Comparison of ENCODE assay signal across 1 cellular context in genomic region chr1:35506960-35507901, GRCh38.
TF ChIP-seq lines count a peak whose summit lies in the region.

No MANE protein-coding gene starts in this region.

TF ChIP-seq in WTC11, 78 proteins besides CTCF, POLR2A, EP300 and RAD21 (continued from another document):
- TF ChIP-seq, protein P1, sequence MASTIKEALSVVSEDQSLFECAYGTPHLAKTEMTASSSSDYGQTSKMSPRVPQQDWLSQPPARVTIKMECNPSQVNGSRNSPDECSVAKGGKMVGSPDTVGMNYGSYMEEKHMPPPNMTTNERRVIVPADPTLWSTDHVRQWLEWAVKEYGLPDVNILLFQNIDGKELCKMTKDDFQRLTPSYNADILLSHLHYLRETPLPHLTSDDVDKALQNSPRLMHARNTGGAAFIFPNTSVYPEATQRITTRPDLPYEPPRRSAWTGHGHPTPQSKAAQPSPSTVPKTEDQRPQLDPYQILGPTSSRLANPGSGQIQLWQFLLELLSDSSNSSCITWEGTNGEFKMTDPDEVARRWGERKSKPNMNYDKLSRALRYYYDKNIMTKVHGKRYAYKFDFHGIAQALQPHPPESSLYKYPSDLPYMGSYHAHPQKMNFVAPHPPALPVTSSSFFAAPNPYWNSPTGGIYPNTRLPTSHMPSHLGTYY (CRISPR knock-in tag; IDR thresholded peaks at IDR 0.05), result no peak
- TF ChIP-seq, protein P2, sequence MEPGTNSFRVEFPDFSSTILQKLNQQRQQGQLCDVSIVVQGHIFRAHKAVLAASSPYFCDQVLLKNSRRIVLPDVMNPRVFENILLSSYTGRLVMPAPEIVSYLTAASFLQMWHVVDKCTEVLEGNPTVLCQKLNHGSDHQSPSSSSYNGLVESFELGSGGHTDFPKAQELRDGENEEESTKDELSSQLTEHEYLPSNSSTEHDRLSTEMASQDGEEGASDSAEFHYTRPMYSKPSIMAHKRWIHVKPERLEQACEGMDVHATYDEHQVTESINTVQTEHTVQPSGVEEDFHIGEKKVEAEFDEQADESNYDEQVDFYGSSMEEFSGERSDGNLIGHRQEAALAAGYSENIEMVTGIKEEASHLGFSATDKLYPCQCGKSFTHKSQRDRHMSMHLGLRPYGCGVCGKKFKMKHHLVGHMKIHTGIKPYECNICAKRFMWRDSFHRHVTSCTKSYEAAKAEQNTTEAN (CRISPR knock-in tag; IDR thresholded peaks at IDR 0.05), result no peak
- no peak for TF ChIP-seq ZNF232 (CRISPR knock-in tag; IDR thresholded peaks at IDR 0.05)
- no peak for TF ChIP-seq TP53 (CRISPR knock-in tag; IDR thresholded peaks at IDR 0.05)
- TF ChIP-seq, protein P3, sequence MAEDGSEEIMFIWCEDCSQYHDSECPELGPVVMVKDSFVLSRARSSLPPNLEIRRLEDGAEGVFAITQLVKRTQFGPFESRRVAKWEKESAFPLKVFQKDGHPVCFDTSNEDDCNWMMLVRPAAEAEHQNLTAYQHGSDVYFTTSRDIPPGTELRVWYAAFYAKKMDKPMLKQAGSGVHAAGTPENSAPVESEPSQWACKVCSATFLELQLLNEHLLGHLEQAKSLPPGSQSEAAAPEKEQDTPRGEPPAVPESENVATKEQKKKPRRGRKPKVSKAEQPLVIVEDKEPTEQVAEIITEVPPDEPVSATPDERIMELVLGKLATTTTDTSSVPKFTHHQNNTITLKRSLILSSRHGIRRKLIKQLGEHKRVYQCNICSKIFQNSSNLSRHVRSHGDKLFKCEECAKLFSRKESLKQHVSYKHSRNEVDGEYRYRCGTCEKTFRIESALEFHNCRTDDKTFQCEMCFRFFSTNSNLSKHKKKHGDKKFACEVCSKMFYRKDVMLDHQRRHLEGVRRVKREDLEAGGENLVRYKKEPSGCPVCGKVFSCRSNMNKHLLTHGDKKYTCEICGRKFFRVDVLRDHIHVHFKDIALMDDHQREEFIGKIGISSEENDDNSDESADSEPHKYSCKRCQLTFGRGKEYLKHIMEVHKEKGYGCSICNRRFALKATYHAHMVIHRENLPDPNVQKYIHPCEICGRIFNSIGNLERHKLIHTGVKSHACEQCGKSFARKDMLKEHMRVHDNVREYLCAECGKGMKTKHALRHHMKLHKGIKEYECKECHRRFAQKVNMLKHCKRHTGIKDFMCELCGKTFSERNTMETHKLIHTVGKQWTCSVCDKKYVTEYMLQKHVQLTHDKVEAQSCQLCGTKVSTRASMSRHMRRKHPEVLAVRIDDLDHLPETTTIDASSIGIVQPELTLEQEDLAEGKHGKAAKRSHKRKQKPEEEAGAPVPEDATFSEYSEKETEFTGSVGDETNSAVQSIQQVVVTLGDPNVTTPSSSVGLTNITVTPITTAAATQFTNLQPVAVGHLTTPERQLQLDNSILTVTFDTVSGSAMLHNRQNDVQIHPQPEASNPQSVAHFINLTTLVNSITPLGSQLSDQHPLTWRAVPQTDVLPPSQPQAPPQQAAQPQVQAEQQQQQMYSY (CRISPR knock-in tag; IDR thresholded peaks at IDR 0.05), result no peak
- TF ChIP-seq, protein P4, sequence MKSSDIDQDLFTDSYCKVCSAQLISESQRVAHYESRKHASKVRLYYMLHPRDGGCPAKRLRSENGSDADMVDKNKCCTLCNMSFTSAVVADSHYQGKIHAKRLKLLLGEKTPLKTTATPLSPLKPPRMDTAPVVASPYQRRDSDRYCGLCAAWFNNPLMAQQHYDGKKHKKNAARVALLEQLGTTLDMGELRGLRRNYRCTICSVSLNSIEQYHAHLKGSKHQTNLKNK (CRISPR knock-in tag; IDR thresholded peaks at IDR 0.05), result no peak
- no peak for TF ChIP-seq ATF1 (CRISPR knock-in tag; IDR thresholded peaks at IDR 0.05)
